Comparison of ENCODE assay signal across 18 cellular contexts in the genomic region with DNA sequence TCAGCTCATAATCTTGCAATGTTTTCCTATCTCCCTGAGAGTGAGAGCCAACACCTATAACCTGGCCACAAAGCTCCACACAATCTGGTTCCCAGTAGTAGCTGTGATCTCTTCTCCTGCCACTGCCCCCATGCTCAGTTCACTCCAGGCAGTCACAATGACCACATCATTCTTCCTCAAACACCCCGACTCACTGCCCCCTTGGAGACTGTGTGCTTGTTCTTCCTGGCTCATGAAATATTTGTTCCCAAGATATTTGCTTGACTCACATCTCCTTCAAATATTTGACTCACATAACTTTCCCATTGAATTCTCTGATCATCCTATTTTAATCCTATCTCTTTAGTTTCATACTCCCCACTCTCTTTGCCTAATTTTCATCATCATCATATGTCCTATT.
DNase-seq lines count a peak whose midpoint lies in the region; ATAC-seq and TF ChIP-seq lines count a peak whose summit lies in the region.
"Had no signal": no experiment of that assay in that cellular context is flagged by ENCODE, and none has a peak within 500 bp of the region (broad histone marks: within the 10 kb centered on the region; RNA-seq: fewer than 3 reads in every experiment).

No MANE protein-coding gene starts in this region.

- peaks cover 10 to 11% of the 10 kb centered on the region in 2 donors for H3K4me1 ChIP-seq in left lung
- H3K4me1 ChIP-seq: body of pancreas had no signal

- intact Hi-C loops in left lung (cut with DNase I): loop anchor here in 1 of 2 donors (5.0 kb wide), 1 partner anchor 241 kb away; no protein-coding TSS in a partner anchor
- intact Hi-C loops in activated CD4-positive, alpha-beta T cell treated with anti-CD3 and anti-CD28 coated beads for 36 hours (cut with DNase I, micrococcal nuclease): no loop called here

- peak; percentile 28 for ATAC-seq in left lung
- ATAC-seq in HG03095 (IDR thresholded peaks at IDR 0.05; ENCODE audit: unreplicated experiment): no peak
- ATAC-seq in activated CD4-positive, alpha-beta T cell treated with anti-CD3 and anti-CD28 coated beads for 36 hours: no peak
- ATAC-seq in esophagus mucosa: no peak
- ATAC-seq: body of pancreas had no signal

- no peaks in the 10 kb centered on the region for H3K36me3 ChIP-seq in left lung
- H3K36me3 ChIP-seq: esophagus squamous epithelium had no signal

- CTCF ChIA-PET in activated CD4-positive, alpha-beta T cell treated with anti-CD3 and anti-CD28 coated beads for 36 hours (lab: Charles Lee): interaction anchor here (1.0 to 1.1 kb wide), 2 partner anchors 10 to 87 kb away, joined by 3 to 6 read pairs; no protein-coding TSS in a partner anchor

- POLR2A ChIA-PET in activated CD4-positive, alpha-beta T cell treated with anti-CD3 and anti-CD28 coated beads for 36 hours (lab: Charles Lee): no interaction called here

- no peak overlapping the region for H3K27ac ChIP-seq in left lung
- no peak overlapping the region for H3K27ac ChIP-seq in caudate nucleus (ENCODE audit: low read depth, low read length)
- H3K27ac ChIP-seq: body of pancreas, dorsolateral prefrontal cortex, esophagus squamous epithelium, RWPE1 had no signal

- H3K9me3 ChIP-seq in left lung: no peaks in the 10 kb centered on the region
- H3K9me3 ChIP-seq: body of pancreas, esophagus squamous epithelium had no signal

- peaks cover 7% of the 10 kb centered on the region for H3K27me3 Mint-ChIP-seq in activated CD4-positive, alpha-beta T cell treated with anti-CD3 and anti-CD28 coated beads for 36 hours

- no peak overlapping the region for H3K4me3 Mint-ChIP-seq in activated CD4-positive, alpha-beta T cell treated with anti-CD3 and anti-CD28 coated beads for 36 hours

- DNase-seq in Caki2 (ENCODE audit: low read depth): peak; percentile 21
- DNase-seq in M059J (ENCODE audit: low read depth): peak; percentile 67
- DNase-seq in dermis blood vessel endothelial cell: peak; percentile 71
- no peak for DNase-seq in left lung
- DNase-seq in activated CD4-positive, alpha-beta T cell treated with anti-CD3 and anti-CD28 coated beads for 36 hours: no peak
- no peak for DNase-seq in caudate nucleus (lab: John Stamatoyannopoulos, UW)
- DNase-seq: activated naive CD4-positive, alpha-beta T cell treated with Interleukin-2 at 50 U/mL for 16 hours; activated T-cell treated with anti-CD3 and anti-CD28 coated beads for 4 hours; body of pancreas; dorsolateral prefrontal cortex; esophagus squamous epithelium; left cardiac atrium; NCI-H1436; occipital lobe; stimulated activated CD4-positive, alpha-beta T cell treated with anti-CD3 and anti-CD28 coated beads, Interleukin-2, amount 100 ng/mL, for 48 hours had no signal

- no peaks in the 10 kb centered on the region for H3K27me3 ChIP-seq in left lung
- H3K27me3 ChIP-seq: body of pancreas, esophagus squamous epithelium had no signal

- no peak overlapping the region for H3K27ac Mint-ChIP-seq in activated CD4-positive, alpha-beta T cell treated with anti-CD3 and anti-CD28 coated beads for 36 hours

- peaks cover 6% of the 10 kb centered on the region for H3K4me1 Mint-ChIP-seq in activated CD4-positive, alpha-beta T cell treated with anti-CD3 and anti-CD28 coated beads for 36 hours

- in situ Hi-C loops in Caki2 (cut with HindIII; ENCODE audit: low pct_unique_long_range_greater_than_20kb, low sequenced_read_pairs): no loop called here

- no peak overlapping the region for H3K4me3 ChIP-seq in left lung
- H3K4me3 ChIP-seq: body of pancreas, dorsolateral prefrontal cortex, esophagus squamous epithelium had no signal

- peaks cover 4% of the 10 kb centered on the region for H3K9me3 Mint-ChIP-seq in activated CD4-positive, alpha-beta T cell treated with anti-CD3 and anti-CD28 coated beads for 36 hours (ENCODE audit: low read depth)

- no peaks in the 10 kb centered on the region for H3K36me3 Mint-ChIP-seq in activated CD4-positive, alpha-beta T cell treated with anti-CD3 and anti-CD28 coated beads for 36 hours (ENCODE audit: low read depth)

- no peak for TF ChIP-seq CTCF in left lung (IDR thresholded peaks at IDR 0.05)

Comparison
In these comparisons a context has a peak if more than half of its experiments do, and no peak if none do; other contexts are left out.
1. DNase-seq: peak in Caki2 (single experiment), M059J (single experiment) and dermis blood vessel endothelial cell (single experiment); none in left lung (0 of 2), activated CD4-positive, alpha-beta T cell treated with anti-CD3 and anti-CD28 coated beads for 36 hours (single experiment) and caudate nucleus (0 of 61).